In genomic region chr19:17405250-17406038, GRCh38 we compare ENCODE assay signal across 1 cellular context.
TF ChIP-seq lines count a peak whose summit lies in the region.

Gene BST2 (minus strand): TSS chr19:17405630. CDS start chr19:17405575, 55 bp downstream.

TF ChIP-seq in K562, 482 proteins besides CTCF, POLR2A, EP300 and RAD21 (continued from another document and continues in another):
- TF ChIP-seq FOSL1 (tag; conservative IDR thresholded peaks at IDR 0.05) (no peak), PCBP1 (IDR thresholded peaks at IDR 0.05; ENCODE audit: low read depth, low read length, poor library complexity, severe bottlenecking) (no peak), GATAD2A (IDR thresholded peaks at IDR 0.05) (no peak), HIVEP1 (CRISPR knock-in tag; IDR thresholded peaks at IDR 0.05) (no peak), SIX5 (IDR thresholded peaks at IDR 0.05; ENCODE audit: borderline replicate concordance in 1 of 2, insufficient read depth in 1 of 2, low read depth in 1 of 2, low read length in 2 of 2) (no peak), ZFP1 (CRISPR knock-in tag; IDR thresholded peaks at IDR 0.05) (no peak), SAFB2 (IDR thresholded peaks at IDR 0.05; ENCODE audit: borderline replicate concordance, low read depth, low read length, severe bottlenecking) (no peak), NR2C1 (IDR thresholded peaks at IDR 0.05) (no peak; the same call in 1 of the 2 replicates), NR2C1 (tag; IDR thresholded peaks at IDR 0.05) (no peak; the same call in 1 of the 2 replicates), DACH1 (IDR thresholded peaks at IDR 0.05; ENCODE audit: partially characterized antibody) (no peak), NRF1 (conservative IDR thresholded peaks at IDR 0.05 in 1 of 2, IDR thresholded peaks at IDR 0.05 in 1 of 2) (peak in 1 of 2 experiments; percentile 34; a peak in 1 of 4 replicates), TARDBP (IDR thresholded peaks at IDR 0.05) (no peak), DLX4 (CRISPR knock-in tag; IDR thresholded peaks at IDR 0.05) (no peak), ZNF395 (CRISPR knock-in tag; IDR thresholded peaks at IDR 0.05) (no peak), GTF2E2 (tag; IDR thresholded peaks at IDR 0.05) (peak; percentile 75; the same call in 1 of the 2 replicates), DDX20 (tag; IDR thresholded peaks at IDR 0.05; ENCODE audit: low read depth) (no peak), CHAMP1 (IDR thresholded peaks at IDR 0.05) (no peak), TRIM24 (IDR thresholded peaks at IDR 0.05) (no peak), ZKSCAN3 (CRISPR knock-in tag; IDR thresholded peaks at IDR 0.05) (no peak), MXD1 (CRISPR knock-in tag; IDR thresholded peaks at IDR 0.05; ENCODE audit: borderline replicate concordance, poor library complexity, severe bottlenecking) (no peak), ZNF551 (CRISPR knock-in tag; IDR thresholded peaks at IDR 0.05) (no peak), ARID2 (IDR thresholded peaks at IDR 0.05) (no peak), ZNF639 (CRISPR knock-in tag; conservative IDR thresholded peaks at IDR 0.05 in 1 of 2, IDR thresholded peaks at IDR 0.05 in 1 of 2) (no peak; a peak in 1 of 4 replicates), FOXP4 (CRISPR knock-in tag; IDR thresholded peaks at IDR 0.05; ENCODE audit: borderline replicate concordance) (no peak), RBM22 (IDR thresholded peaks at IDR 0.05; ENCODE audit: low read depth, low read length, poor library complexity, severe bottlenecking) (no peak), ZNF444 (CRISPR knock-in tag; IDR thresholded peaks at IDR 0.05) (no peak), EZH2 (IDR thresholded peaks at IDR 0.05; ENCODE audit: borderline replicate concordance, low read depth, low read length) (no peak), CBX8 (IDR thresholded peaks at IDR 0.05; ENCODE audit: borderline replicate concordance, extremely low read depth, low read depth, low read length, poor library complexity, severe bottlenecking) (no peak), XRCC3 (IDR thresholded peaks at IDR 0.05) (no peak), ZNF174 (CRISPR knock-in tag; IDR thresholded peaks at IDR 0.05) (no peak), GABPB1 (CRISPR knock-in tag; IDR thresholded peaks at IDR 0.05) (peak; percentile 56; the same call in 1 of the 2 replicates), ZBTB17 (CRISPR knock-in tag; IDR thresholded peaks at IDR 0.05) (peak; percentile 70; the same call in 1 of the 2 replicates), RBM17 (IDR thresholded peaks at IDR 0.05; ENCODE audit: borderline replicate concordance, low read depth, low read length) (no peak), SAP30 (IDR thresholded peaks at IDR 0.05; ENCODE audit: borderline replicate concordance, insufficient read depth, low read depth, low read length, poor library complexity, severe bottlenecking) (peak; percentile 20), CAMTA2 (CRISPR knock-in tag; conservative IDR thresholded peaks at IDR 0.05) (no peak), STAT5A (IDR thresholded peaks at IDR 0.05; ENCODE audit: borderline replicate concordance, low read length) (no peak), SPI1 (IDR thresholded peaks at IDR 0.05; ENCODE audit: borderline replicate concordance, low read depth, low read length) (peak; percentile 55; the same call in 1 of the 2 replicates), POLR2G (IDR thresholded peaks at IDR 0.05; ENCODE audit: low read depth, low read length) (peak; percentile 75), ZHX1 (conservative IDR thresholded peaks at IDR 0.05; ENCODE audit: low read length) (no peak), ETV5 (CRISPR knock-in tag; IDR thresholded peaks at IDR 0.05; ENCODE audit: low read depth) (no peak), ZNF263 (CRISPR knock-in tag; IDR thresholded peaks at IDR 0.05; ENCODE audit: borderline replicate concordance) (peak; percentile 53)
- TF ChIP-seq, protein P1, sequence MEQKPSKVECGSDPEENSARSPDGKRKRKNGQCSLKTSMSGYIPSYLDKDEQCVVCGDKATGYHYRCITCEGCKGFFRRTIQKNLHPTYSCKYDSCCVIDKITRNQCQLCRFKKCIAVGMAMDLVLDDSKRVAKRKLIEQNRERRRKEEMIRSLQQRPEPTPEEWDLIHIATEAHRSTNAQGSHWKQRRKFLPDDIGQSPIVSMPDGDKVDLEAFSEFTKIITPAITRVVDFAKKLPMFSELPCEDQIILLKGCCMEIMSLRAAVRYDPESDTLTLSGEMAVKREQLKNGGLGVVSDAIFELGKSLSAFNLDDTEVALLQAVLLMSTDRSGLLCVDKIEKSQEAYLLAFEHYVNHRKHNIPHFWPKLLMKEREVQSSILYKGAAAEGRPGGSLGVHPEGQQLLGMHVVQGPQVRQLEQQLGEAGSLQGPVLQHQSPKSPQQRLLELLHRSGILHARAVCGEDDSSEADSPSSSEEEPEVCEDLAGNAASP (IDR thresholded peaks at IDR 0.05), result no peak
- TF ChIP-seq, protein P2, sequence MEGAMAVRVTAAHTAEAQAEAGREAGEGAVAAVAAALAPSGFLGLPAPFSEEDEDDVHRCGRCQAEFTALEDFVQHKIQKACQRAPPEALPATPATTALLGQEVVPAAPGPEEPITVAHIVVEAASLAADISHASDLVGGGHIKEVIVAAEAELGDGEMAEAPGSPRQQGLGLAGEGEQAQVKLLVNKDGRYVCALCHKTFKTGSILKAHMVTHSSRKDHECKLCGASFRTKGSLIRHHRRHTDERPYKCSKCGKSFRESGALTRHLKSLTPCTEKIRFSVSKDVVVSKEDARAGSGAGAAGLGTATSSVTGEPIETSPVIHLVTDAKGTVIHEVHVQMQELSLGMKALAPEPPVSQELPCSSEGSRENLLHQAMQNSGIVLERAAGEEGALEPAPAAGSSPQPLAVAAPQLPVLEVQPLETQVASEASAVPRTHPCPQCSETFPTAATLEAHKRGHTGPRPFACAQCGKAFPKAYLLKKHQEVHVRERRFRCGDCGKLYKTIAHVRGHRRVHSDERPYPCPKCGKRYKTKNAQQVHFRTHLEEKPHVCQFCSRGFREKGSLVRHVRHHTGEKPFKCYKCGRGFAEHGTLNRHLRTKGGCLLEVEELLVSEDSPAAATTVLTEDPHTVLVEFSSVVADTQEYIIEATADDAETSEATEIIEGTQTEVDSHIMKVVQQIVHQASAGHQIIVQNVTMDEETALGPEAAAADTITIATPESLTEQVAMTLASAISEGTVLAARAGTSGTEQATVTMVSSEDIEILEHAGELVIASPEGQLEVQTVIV (CRISPR knock-in tag; IDR thresholded peaks at IDR 0.05; ENCODE audit: borderline replicate concordance), result no peak
- TF ChIP-seq, protein P3, sequence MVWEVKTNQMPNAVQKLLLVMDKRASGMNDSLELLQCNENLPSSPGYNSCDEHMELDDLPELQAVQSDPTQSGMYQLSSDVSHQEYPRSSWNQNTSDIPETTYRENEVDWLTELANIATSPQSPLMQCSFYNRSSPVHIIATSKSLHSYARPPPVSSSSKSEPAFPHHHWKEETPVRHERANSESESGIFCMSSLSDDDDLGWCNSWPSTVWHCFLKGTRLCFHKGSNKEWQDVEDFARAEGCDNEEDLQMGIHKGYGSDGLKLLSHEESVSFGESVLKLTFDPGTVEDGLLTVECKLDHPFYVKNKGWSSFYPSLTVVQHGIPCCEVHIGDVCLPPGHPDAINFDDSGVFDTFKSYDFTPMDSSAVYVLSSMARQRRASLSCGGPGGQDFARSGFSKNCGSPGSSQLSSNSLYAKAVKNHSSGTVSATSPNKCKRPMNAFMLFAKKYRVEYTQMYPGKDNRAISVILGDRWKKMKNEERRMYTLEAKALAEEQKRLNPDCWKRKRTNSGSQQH (CRISPR knock-in tag; IDR thresholded peaks at IDR 0.05), result no peak
- TF ChIP-seq, protein P4, sequence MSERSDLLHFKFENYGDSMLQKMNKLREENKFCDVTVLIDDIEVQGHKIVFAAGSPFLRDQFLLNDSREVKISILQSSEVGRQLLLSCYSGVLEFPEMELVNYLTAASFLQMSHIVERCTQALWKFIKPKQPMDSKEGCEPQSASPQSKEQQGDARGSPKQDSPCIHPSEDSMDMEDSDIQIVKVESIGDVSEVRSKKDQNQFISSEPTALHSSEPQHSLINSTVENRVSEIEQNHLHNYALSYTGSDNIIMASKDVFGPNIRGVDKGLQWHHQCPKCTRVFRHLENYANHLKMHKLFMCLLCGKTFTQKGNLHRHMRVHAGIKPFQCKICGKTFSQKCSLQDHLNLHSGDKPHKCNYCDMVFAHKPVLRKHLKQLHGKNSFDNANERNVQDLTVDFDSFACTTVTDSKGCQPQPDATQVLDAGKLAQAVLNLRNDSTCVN (CRISPR knock-in tag; IDR thresholded peaks at IDR 0.05), result no peak
- TF ChIP-seq, protein P5, sequence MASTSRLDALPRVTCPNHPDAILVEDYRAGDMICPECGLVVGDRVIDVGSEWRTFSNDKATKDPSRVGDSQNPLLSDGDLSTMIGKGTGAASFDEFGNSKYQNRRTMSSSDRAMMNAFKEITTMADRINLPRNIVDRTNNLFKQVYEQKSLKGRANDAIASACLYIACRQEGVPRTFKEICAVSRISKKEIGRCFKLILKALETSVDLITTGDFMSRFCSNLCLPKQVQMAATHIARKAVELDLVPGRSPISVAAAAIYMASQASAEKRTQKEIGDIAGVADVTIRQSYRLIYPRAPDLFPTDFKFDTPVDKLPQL (IDR thresholded peaks at IDR 0.05; ENCODE audit: extremely low read depth, insufficient read length), result peak; percentile 95
